In the genomic region with DNA sequence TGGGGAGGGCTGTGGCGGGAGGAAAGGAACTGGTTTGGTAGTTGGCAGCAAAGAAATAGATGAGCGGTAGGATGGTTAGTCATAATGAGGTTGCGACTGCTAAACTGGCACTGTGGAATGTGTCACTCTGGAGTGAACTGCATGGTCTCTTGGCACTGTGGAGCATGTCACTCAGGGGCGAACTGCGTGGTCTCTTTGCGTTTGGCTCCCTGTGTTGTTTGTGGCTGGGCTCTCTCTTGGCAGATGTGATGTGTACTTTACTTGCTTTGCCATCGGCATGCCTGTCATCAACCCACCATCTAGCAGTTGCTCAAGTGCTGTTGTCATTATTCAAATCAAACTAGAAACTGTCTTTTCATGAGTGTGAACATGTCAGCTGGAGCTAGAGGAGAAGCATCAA, we compare ENCODE assay signal across 27 cellular contexts.
"Had no signal": no experiment of that assay in that cellular context is flagged by ENCODE, and none has a peak within 500 bp of the region (broad histone marks: within the 10 kb centered on the region; RNA-seq: fewer than 3 reads in every experiment).

No MANE protein-coding gene starts in this region.

- H3K4me3 ChIP-seq: colonic mucosa, esophagus squamous epithelium, lower lobe of right lung, neural progenitor cell, prostate gland, right atrium auricular region, smooth muscle cell, suprapubic skin, transverse colon, upper lobe of right lung, uterus had no signal

- H3K36me3 ChIP-seq: colonic mucosa, esophagus squamous epithelium, lower lobe of right lung, neural progenitor cell, prostate gland, right atrium auricular region, suprapubic skin, transverse colon, upper lobe of right lung, uterus had no signal

- ATAC-seq: left ventricle myocardium superior; lower lobe of right lung; naive thymus-derived CD8-positive, alpha-beta T cell; sciatic nerve; stimulated activated naive CD8-positive, alpha-beta T cell treated with anti-CD3 and anti-CD28 coated beads, Interleukin-15, amount 100 ng/mL, for 72 hours; upper lobe of right lung had no signal

- FAIRE-seq: endothelial cell of umbilical vein had no signal

- H3K27me3 ChIP-seq: colonic mucosa, esophagus squamous epithelium, neural progenitor cell, right atrium auricular region, transverse colon, upper lobe of right lung, uterus had no signal

- H3K27ac ChIP-seq: colonic mucosa, esophagus squamous epithelium, lower lobe of right lung, neural progenitor cell, prostate gland, right atrium auricular region, suprapubic skin, transverse colon, upper lobe of right lung, uterus had no signal

- DNase-seq: colonic mucosa; effector CD8-positive, alpha-beta T cell; erythroblast; esophagus squamous epithelium; foreskin melanocyte; immature natural killer cell; islet precursor cell; kidney glomerular epithelial cell; left ventricle myocardium superior; lower lobe of right lung; naive thymus-derived CD8-positive, alpha-beta T cell; stimulated activated CD4-positive, alpha-beta T cell treated with anti-CD3 and anti-CD28 coated beads, Interleukin-12 subunit alpha, Interleukin-12 subunit beta, amount 100 ng/mL, for 4 hours; stimulated activated CD4-positive, alpha-beta T cell treated with anti-CD3 and anti-CD28 coated beads, Interleukin-1b, Interleukin-23, amount 100 ng/mL, for 48 hours; stimulated activated CD4-positive, alpha-beta T cell treated with anti-CD3 and anti-CD28 coated beads, Interleukin-4, amount 100 ng/mL, for 1 hour; stimulated activated CD8-positive, alpha-beta memory T cell treated with anti-CD3 and anti-CD28 coated beads, Interleukin-4, amount 100 ng/mL, for 48 hours; stimulated activated naive CD4-positive, alpha-beta T cell; stimulated activated naive CD8-positive, alpha-beta T cell treated with anti-CD3 and anti-CD28 coated beads, Interleukin-15, amount 100 ng/mL, for 72 hours; transverse colon; upper lobe of right lung; uterus had no signal
